26 cellular contexts compared by ENCODE assay signal in genomic region chr14:71956920-71957563, GRCh38. TPM values are rescaled to one million over a fixed set of nuclear protein-coding genes. Genes with fewer than 3 reads are reported as not detected.
DNase-seq lines count a peak whose midpoint lies in the region; ATAC-seq and TF ChIP-seq lines count a peak whose summit lies in the region.
"Had no signal": no experiment of that assay in that cellular context is flagged by ENCODE, and none has a peak within 500 bp of the region (broad histone marks: within the 10 kb centered on the region; RNA-seq: fewer than 3 reads in every experiment).

No MANE protein-coding gene starts in this region.

- H3K36me3 ChIP-seq in stomach (no peaks in the 10 kb centered on the region), psoas muscle (ENCODE audit: insufficient read depth in 1 of 2, low read depth in 1 of 2) (no peaks in the 10 kb centered on the region)
- H3K36me3 ChIP-seq: neutrophil had no signal

- H3K4me1 Mint-ChIP-seq in stimulated activated naive B cell treated with anti-CD40 and anti-IgM and Interleukin-4, amounts not matched to agents 10 μg/mL and 1 μg/mL and 100 μg/mL, for 72 hours, result peaks cover 8 to 24% of the 10 kb centered on the region in 2 donors
- no peaks in the 10 kb centered on the region for H3K4me1 Mint-ChIP-seq in effector memory CD8-positive, alpha-beta T cell (ENCODE audit: low read depth in 2 of 2)
- H3K4me1 Mint-ChIP-seq: activated B cell treated with CpG ODN at 0.5 μM for 24 hours; activated naive CD8-positive, alpha-beta T cell treated with anti-CD3 and anti-CD28 coated beads for 36 hours; B cell; T-cell had no signal

- peak overlapping the region; percentile 11 to 35 for H3K4me3 Mint-ChIP-seq in stimulated activated naive B cell treated with anti-CD40 and anti-IgM and Interleukin-4, amounts not matched to agents 10 μg/mL and 1 μg/mL and 100 μg/mL, for 72 hours
- no peak overlapping the region for H3K4me3 Mint-ChIP-seq in effector memory CD8-positive, alpha-beta T cell
- H3K4me3 Mint-ChIP-seq: activated B cell treated with CpG ODN at 0.5 μM for 24 hours; activated naive CD8-positive, alpha-beta T cell treated with anti-CD3 and anti-CD28 coated beads for 36 hours; B cell; stimulated activated naive CD8-positive, alpha-beta T cell treated with anti-CD3 and anti-CD28 coated beads, Interleukin-15, Interleukin-2, amounts not matched to agents 100 ng/mL and 50 ng/mL, for 24 hours; T-cell; type B pancreatic cell had no signal

- TF ChIP-seq CTCF in stomach (IDR thresholded peaks at IDR 0.05) (no peak), psoas muscle (IDR thresholded peaks at IDR 0.05) (no peak)

- no peak for TF ChIP-seq EP300 in stomach (IDR thresholded peaks at IDR 0.05)

- peaks cover 22 to 23% of the 10 kb centered on the region in 2 donors for H3K27me3 Mint-ChIP-seq in stimulated activated naive B cell treated with anti-CD40 and anti-IgM and Interleukin-4, amounts not matched to agents 10 μg/mL and 1 μg/mL and 100 μg/mL, for 72 hours
- peaks cover 29 to 40% of the 10 kb centered on the region in 2 donors for H3K27me3 Mint-ChIP-seq in effector memory CD8-positive, alpha-beta T cell

- TF ChIP-seq POLR2A in stomach (IDR thresholded peaks at IDR 0.05), result no peak

- intact Hi-C loops in stomach (cut with DNase I; ENCODE audit: low total_unique reads) (no loop called here), psoas muscle (cut with DNase I) (no loop called here)

- no peak overlapping the region for H3K27ac ChIP-seq in stomach
- H3K27ac ChIP-seq in psoas muscle, result no peak overlapping the region
- H3K27ac ChIP-seq: body of pancreas, epithelial cell of prostate, neutrophil had no signal

- H3K9me3 Mint-ChIP-seq in stimulated activated naive B cell treated with anti-CD40 and anti-IgM and Interleukin-4, amounts not matched to agents 10 μg/mL and 1 μg/mL and 100 μg/mL, for 72 hours, result peaks cover 0 to 1% of the 10 kb centered on the region in 2 donors
- H3K9me3 Mint-ChIP-seq in effector memory CD8-positive, alpha-beta T cell, result no peaks in the 10 kb centered on the region
- H3K9me3 Mint-ChIP-seq: activated B cell treated with CpG ODN at 0.5 μM for 24 hours; activated naive CD8-positive, alpha-beta T cell treated with anti-CD3 and anti-CD28 coated beads for 36 hours; stimulated activated naive CD8-positive, alpha-beta T cell treated with anti-CD3 and anti-CD28 coated beads, Interleukin-15, Interleukin-2, amounts not matched to agents 100 ng/mL and 50 ng/mL, for 24 hours; type B pancreatic cell had no signal

- H3K9me3 ChIP-seq in stomach (no peaks in the 10 kb centered on the region), psoas muscle (no peaks in the 10 kb centered on the region)
- H3K9me3 ChIP-seq: body of pancreas, mucosa of descending colon, neutrophil had no signal

- H3K36me3 Mint-ChIP-seq in stimulated activated naive B cell treated with anti-CD40 and anti-IgM and Interleukin-4, amounts not matched to agents 10 μg/mL and 1 μg/mL and 100 μg/mL, for 72 hours, result no peaks in the 10 kb centered on the region
- no peaks in the 10 kb centered on the region for H3K36me3 Mint-ChIP-seq in effector memory CD8-positive, alpha-beta T cell (ENCODE audit: insufficient read depth)
- H3K36me3 Mint-ChIP-seq: activated naive CD8-positive, alpha-beta T cell treated with anti-CD3 and anti-CD28 coated beads for 36 hours; T-cell; type B pancreatic cell had no signal

- WGBS in stomach, 5 donors, result 41 to 69% (median 56%) methylated on average over 3 of the region's 3 CpGs
- 44 to 59% (median 46%) methylated on average over 3 of the region's 3 CpGs for WGBS in psoas muscle, 3 donors

- H3K4me1 ChIP-seq in stomach, result no peaks in the 10 kb centered on the region
- H3K4me1 ChIP-seq in psoas muscle, result no peaks in the 10 kb centered on the region
- H3K4me1 ChIP-seq: body of pancreas had no signal

- ATAC-seq in GM18867 (IDR thresholded peaks at IDR 0.05; ENCODE audit: unreplicated experiment), result peak; percentile 76
- peak; percentile 86 for ATAC-seq in GM21529 (IDR thresholded peaks at IDR 0.05; ENCODE audit: unreplicated experiment)
- ATAC-seq in HG03342 (IDR thresholded peaks at IDR 0.05; ENCODE audit: unreplicated experiment), result peak; percentile 77
- peak; percentile 86 to 88 for ATAC-seq in stimulated activated naive B cell treated with anti-CD40 and anti-IgM and Interleukin-4, amounts not matched to agents 10 μg/mL and 1 μg/mL and 100 μg/mL, for 72 hours (replicated peaks)
- ATAC-seq in effector memory CD8-positive, alpha-beta T cell (replicated peaks), result no peak
- no peak for ATAC-seq in psoas muscle
- ATAC-seq: body of pancreas, left cardiac atrium, mucosa of descending colon, Right ventricle myocardium inferior, T-cell had no signal

- H3K27ac Mint-ChIP-seq in stimulated activated naive B cell treated with anti-CD40 and anti-IgM and Interleukin-4, amounts not matched to agents 10 μg/mL and 1 μg/mL and 100 μg/mL, for 72 hours, result no peak overlapping the region
- H3K27ac Mint-ChIP-seq in effector memory CD8-positive, alpha-beta T cell, result no peak overlapping the region
- H3K27ac Mint-ChIP-seq: activated B cell treated with CpG ODN at 0.5 μM for 24 hours; activated naive CD8-positive, alpha-beta T cell treated with anti-CD3 and anti-CD28 coated beads for 36 hours; B cell; stimulated activated naive CD8-positive, alpha-beta T cell treated with anti-CD3 and anti-CD28 coated beads, Interleukin-15, Interleukin-2, amounts not matched to agents 100 ng/mL and 50 ng/mL, for 24 hours; T-cell; type B pancreatic cell had no signal

- DNase-seq in stimulated activated naive B cell treated with anti-CD40 and anti-IgM and Interleukin-4, amounts not matched to agents 10 μg/mL and 1 μg/mL and 100 μg/mL, for 72 hours, result no peak
- no peak for DNase-seq in effector memory CD8-positive, alpha-beta T cell
- no peak for DNase-seq in stomach
- no peak for DNase-seq in psoas muscle
- no peak for DNase-seq in 8988T
- DNase-seq: activated B cell treated with CpG ODN at 0.5 μM for 24 hours; activated naive CD8-positive, alpha-beta T cell treated with anti-CD3 and anti-CD28 coated beads for 36 hours; body of pancreas; cortex of kidney; IMR-90; left cardiac atrium; MM.1S; mucosa of descending colon; NCI-H1930; NCI-H446; retina; T-cell had no signal

- H3K27me3 ChIP-seq in stomach (peaks cover 0 to 6% (median 0%) of the 10 kb centered on the region in 3 donors), psoas muscle (ENCODE audit: insufficient read depth in 3 of 3, low read length in 2 of 3) (no peaks in the 10 kb centered on the region)
- H3K27me3 ChIP-seq: body of pancreas, neutrophil had no signal

- H3K4me3 ChIP-seq in stomach (no peak overlapping the region), psoas muscle (no peak overlapping the region)
- H3K4me3 ChIP-seq: body of pancreas, mucosa of descending colon had no signal

RNA-seq across cellular contexts. Expression of gene RGS6, which starts 24.8 kb away (rescaled TPM):
- total RNA-seq in stomach (10 to 100 TPM in 2 of 5 donors, 1 to 10 TPM in 1, under 1 TPM in 1, not detected in 1; 0.58 to 18.0 (median 7.3) TPM), psoas muscle (1 to 10 TPM in 2 of 4 donors, under 1 TPM in 2; 0.19 to 1.6 (median 0.83) TPM)
- polyA plus RNA-seq in stomach (under 1 TPM; 0.25 to 0.92 (median 0.73) TPM), psoas muscle (under 1 TPM; 0.29 to 0.75 (median 0.39) TPM)
- total RNA-seq: activated B cell treated with CpG ODN at 0.5 μM for 24 hours, B cell, IMR-90 had no signal
- polyA plus RNA-seq: IMR-90 had no signal

Comparison
In these comparisons a context has a peak if more than half of its experiments do, and no peak if none do; other contexts are left out.
1. ATAC-seq: peak in GM18867 (single experiment), GM21529 (single experiment), HG03342 (single experiment) and stimulated activated naive B cell treated with anti-CD40 and anti-IgM and Interleukin-4, amounts not matched to agents 10 μg/mL and 1 μg/mL and 100 μg/mL, for 72 hours (2 of 2); none in effector memory CD8-positive, alpha-beta T cell (single experiment) and psoas muscle (0 of 4).
2. H3K4me3 Mint-ChIP-seq: peak in stimulated activated naive B cell treated with anti-CD40 and anti-IgM and Interleukin-4, amounts not matched to agents 10 μg/mL and 1 μg/mL and 100 μg/mL, for 72 hours (2 of 2); none in effector memory CD8-positive, alpha-beta T cell (0 of 2).